23 cellular contexts compared by ENCODE assay signal in the genomic region with DNA sequence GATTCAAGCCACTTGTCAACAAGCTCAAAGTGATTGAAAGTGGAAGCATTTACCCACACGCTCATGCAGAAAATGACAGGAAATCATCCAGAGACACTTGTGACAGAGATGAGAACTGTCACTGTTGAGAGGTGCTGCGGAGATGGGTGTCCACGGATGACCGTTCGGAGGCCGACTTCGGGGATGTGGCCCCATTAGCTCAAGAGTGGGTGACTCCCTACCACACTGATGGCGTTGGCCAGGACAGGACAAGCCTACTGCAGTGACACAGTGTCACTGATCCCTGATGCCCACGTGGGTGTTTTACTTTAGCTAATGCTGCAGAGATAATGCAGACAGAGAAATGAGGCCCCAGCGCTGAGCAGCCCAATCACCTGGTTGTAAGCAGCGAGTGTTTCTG.
DNase-seq lines count a peak whose midpoint lies in the region; ATAC-seq and TF ChIP-seq lines count a peak whose summit lies in the region.
"Had no signal": no experiment of that assay in that cellular context is flagged by ENCODE, and none has a peak within 500 bp of the region (broad histone marks: within the 10 kb centered on the region; RNA-seq: fewer than 3 reads in every experiment).

No MANE protein-coding gene starts in this region.

- H3K4me3 ChIP-seq in GM12865 (ENCODE audit: low read depth, low read length), result no peak overlapping the region
- no peak overlapping the region for H3K4me3 ChIP-seq in PC-3 (ENCODE audit: low read length)
- H3K4me3 ChIP-seq: dorsolateral prefrontal cortex, esophagus muscularis mucosa, tibial artery had no signal

- H3K36me3 Mint-ChIP-seq in activated CD4-positive, alpha-beta memory T cell treated with anti-CD3 and anti-CD28 coated beads, Interleukin-2, amount 10 ng/mL, durations not matched to agents 7 days and 5 days (ENCODE audit: low read depth), result peaks cover 4% of the 10 kb centered on the region
- H3K36me3 Mint-ChIP-seq: brain, WTC11 had no signal

- no peaks in the 10 kb centered on the region for H3K36me3 ChIP-seq in PC-3 (ENCODE audit: low read depth, low read length)
- H3K36me3 ChIP-seq: esophagus muscularis mucosa, neutrophil, tibial artery had no signal

- peak overlapping the region; percentile 89 for H3K27ac Mint-ChIP-seq in activated CD4-positive, alpha-beta memory T cell treated with anti-CD3 and anti-CD28 coated beads, Interleukin-2, amount 10 ng/mL, durations not matched to agents 7 days and 5 days
- H3K27ac Mint-ChIP-seq: WTC11 had no signal

- H3K4me1 ChIP-seq in PC-3 (ENCODE audit: insufficient read depth, low read length), result peaks cover 12% of the 10 kb centered on the region; the same call in 1 of the 2 replicates
- H3K4me1 ChIP-seq: esophagus muscularis mucosa, tibial artery had no signal

- H3K4me3 Mint-ChIP-seq in activated CD4-positive, alpha-beta memory T cell treated with anti-CD3 and anti-CD28 coated beads, Interleukin-2, amount 10 ng/mL, durations not matched to agents 7 days and 5 days, result peak overlapping the region; percentile 53
- H3K4me3 Mint-ChIP-seq: brain, WTC11 had no signal

- TF ChIP-seq CTCF in GM12865 (IDR thresholded peaks at IDR 0.05; ENCODE audit: insufficient read depth, low read depth, low read length, missing control alignments) (no peak), PC-3 (conservative IDR thresholded peaks at IDR 0.05; ENCODE audit: low read depth, low read length) (no peak)

- H3K9ac ChIP-seq in PC-3 (ENCODE audit: low read length), result no peak overlapping the region

- CTCF ChIA-PET in activated CD4-positive, alpha-beta memory T cell treated with anti-CD3 and anti-CD28 coated beads, Interleukin-2, amount 10 ng/mL, durations not matched to agents 7 days and 5 days (lab: Charles Lee), result interaction anchor here (0.8 to 1.5 kb wide), 5 partner anchors 23 to 156 kb away, joined by 3 to 7 read pairs (median 5); a partner anchor contains a TSS
- CTCF ChIA-PET in PC-3 (lab: Charles Lee), result no interaction called here

- H3K4me2 ChIP-seq in PC-3 (ENCODE audit: low read length), result no peak overlapping the region

- no peaks in the 10 kb centered on the region for H3K27me3 ChIP-seq in PC-3 (ENCODE audit: low read length)
- H3K27me3 ChIP-seq: dorsolateral prefrontal cortex, esophagus muscularis mucosa, neutrophil, tibial artery had no signal

- H2AFZ ChIP-seq in PC-3 (ENCODE audit: low read length), result no peak overlapping the region

- no peaks in the 10 kb centered on the region for H3K9me3 ChIP-seq in PC-3 (ENCODE audit: low read length)
- H3K9me3 ChIP-seq: neutrophil, tibial artery had no signal

- no peaks in the 10 kb centered on the region for H3K9me2 ChIP-seq in PC-3 (replicated peaks; ENCODE audit: low read length)

- H3K27ac ChIP-seq in PC-3 (ENCODE audit: low read length), result no peak overlapping the region
- H3K27ac ChIP-seq: C4-2B, dorsolateral prefrontal cortex, esophagus muscularis mucosa, neutrophil, tibial artery had no signal

- H3F3A ChIP-seq in PC-3 (ENCODE audit: low read length, unreplicated experiment), result no peaks in the 10 kb centered on the region

- no peaks in the 10 kb centered on the region for H3K79me2 ChIP-seq in PC-3 (ENCODE audit: low read length)

- BruUV-seq in PC-3 (replicated peaks; lab: Mats Ljungman, UMichigan), result no TSS peak

- no peaks in the 10 kb centered on the region for H3K9me3 Mint-ChIP-seq in activated CD4-positive, alpha-beta memory T cell treated with anti-CD3 and anti-CD28 coated beads, Interleukin-2, amount 10 ng/mL, durations not matched to agents 7 days and 5 days

- POLR2A ChIA-PET in activated CD4-positive, alpha-beta memory T cell treated with anti-CD3 and anti-CD28 coated beads, Interleukin-2, amount 10 ng/mL, durations not matched to agents 7 days and 5 days (lab: Charles Lee), result interaction anchor here (0.6 to 2.7 kb wide), 16 partner anchors 9 to 157 kb away, joined by 3 to 31 read pairs (median 5); a partner anchor contains a TSS
- POLR2A ChIA-PET in PC-3 (lab: Charles Lee; ENCODE audit: unreplicated experiment), result no interaction called here

- DNase-seq in activated CD4-positive, CD25-positive, alpha-beta regulatory T cell (lab: John Stamatoyannopoulos, UW), result no peak
- peak; percentile 68 for DNase-seq in GM12865 (ENCODE audit: low read depth)
- DNase-seq in activated CD4-positive, alpha-beta memory T cell treated with anti-CD3 and anti-CD28 coated beads, Interleukin-2, amount 10 ng/mL, durations not matched to agents 7 days and 5 days, result peak; percentile 50
- peak; percentile 39 for DNase-seq in left ventricle myocardium superior
- no peak for DNase-seq in PC-3
- DNase-seq in cerebellar cortex (ENCODE audit: low spot score), result no peak
- DNase-seq: 8988T; activated effector memory CD4-positive, alpha-beta T cell treated with Interleukin-2 at 50 U/mL for 16 hours; dorsolateral prefrontal cortex; glutamatergic neuron; GOT3; mesendoderm; MM.1S; NCI-H2081; NCI-H774 had no signal

- intact Hi-C loops in left ventricle myocardium superior (cut with micrococcal nuclease), result no loop called here
- intact Hi-C loops in PC-3 (cut with micrococcal nuclease), result no loop called here

- H3K4me1 Mint-ChIP-seq in activated CD4-positive, alpha-beta memory T cell treated with anti-CD3 and anti-CD28 coated beads, Interleukin-2, amount 10 ng/mL, durations not matched to agents 7 days and 5 days, result peaks cover 56% of the 10 kb centered on the region

- no peaks in the 10 kb centered on the region for H3K27me3 Mint-ChIP-seq in activated CD4-positive, alpha-beta memory T cell treated with anti-CD3 and anti-CD28 coated beads, Interleukin-2, amount 10 ng/mL, durations not matched to agents 7 days and 5 days

- peak; percentile 5 to 37 for ATAC-seq in activated CD4-positive, CD25-positive, alpha-beta regulatory T cell treated with anti-CD3 and anti-CD28 coated beads, Interleukin-2, amount 50 U/mL, for 24 hours
- ATAC-seq in left ventricle myocardium superior (peak; percentile 71), PC-3 (no peak), HG02571 (IDR thresholded peaks at IDR 0.05; ENCODE audit: unreplicated experiment) (no peak)
- ATAC-seq: WTC11 had no signal

- H4K20me1 ChIP-seq in PC-3 (ENCODE audit: low read length), result no peaks in the 10 kb centered on the region

Comparison
In these comparisons a context has a peak if more than half of its experiments do, and no peak if none do; other contexts are left out.
1. ATAC-seq: peak in activated CD4-positive, CD25-positive, alpha-beta regulatory T cell treated with anti-CD3 and anti-CD28 coated beads, Interleukin-2, amount 50 U/mL, for 24 hours (2 of 2) and left ventricle myocardium superior (single experiment); none in PC-3 (single experiment) and HG02571 (single experiment).
2. DNase-seq: peak in GM12865 (single experiment), activated CD4-positive, alpha-beta memory T cell treated with anti-CD3 and anti-CD28 coated beads, Interleukin-2, amount 10 ng/mL, durations not matched to agents 7 days and 5 days (single experiment) and left ventricle myocardium superior (single experiment); none in activated CD4-positive, CD25-positive, alpha-beta regulatory T cell (0 of 4), PC-3 (single experiment) and cerebellar cortex (single experiment).